ENCODE assay signal across 29 cellular contexts in the genomic region with DNA sequence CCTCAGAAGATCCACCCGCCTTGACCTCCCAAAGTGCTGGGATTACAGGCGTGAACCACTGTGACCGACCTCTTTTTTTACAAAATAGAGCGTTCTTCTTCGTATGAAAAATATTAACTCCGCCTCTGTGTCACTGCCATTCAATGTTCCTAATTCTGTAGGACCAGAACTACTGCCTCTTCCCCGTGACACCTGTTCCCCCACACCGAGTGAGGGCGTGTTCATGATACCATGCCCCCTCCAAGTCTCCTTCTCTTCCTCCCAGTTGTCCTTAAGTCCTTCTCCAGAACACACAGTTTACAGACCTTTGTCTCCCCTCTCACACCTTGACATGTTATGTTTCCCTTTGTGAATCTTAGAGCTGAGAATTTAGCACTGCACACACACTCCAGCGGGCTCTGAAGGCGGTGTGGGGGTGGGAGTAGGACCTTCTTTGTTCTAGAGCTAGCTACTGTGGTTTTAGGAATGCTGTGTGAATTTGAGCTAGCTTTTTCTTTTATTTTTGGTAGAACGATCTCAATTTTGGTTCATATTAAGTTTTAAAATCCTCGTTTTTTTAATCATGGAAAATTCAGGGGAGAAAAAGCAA.
"Had no signal": no experiment of that assay in that cellular context is flagged by ENCODE, and none has a peak within 500 bp of the region (broad histone marks: within the 10 kb centered on the region; RNA-seq: fewer than 3 reads in every experiment).

No MANE protein-coding gene starts in this region.

- H3K9me3 ChIP-seq: ascending aorta, breast epithelium, heart left ventricle had no signal

- H3K27me3 ChIP-seq: ascending aorta, breast epithelium, heart left ventricle had no signal

- ATAC-seq: activated CD4-positive, alpha-beta T cell treated with anti-CD3 and anti-CD28 coated beads for 36 hours; activated CD8-positive, alpha-beta memory T cell treated with anti-CD3 and anti-CD28 coated beads, Interleukin-2, amount 10 ng/mL, durations not matched to agents 7 days and 5 days; activated CD8-positive, alpha-beta T cell treated with anti-CD3 and anti-CD28 coated beads, Interleukin-2, amount 10 ng/mL, durations not matched to agents 7 days and 5 days; activated naive CD4-positive, alpha-beta T cell treated with anti-CD3 and anti-CD28 coated beads, Interleukin-2, amount 50 U/mL, for 72 hours; activated T-cell treated with anti-CD3 and anti-CD28 coated beads, Interleukin-2, amount 50 U/mL, for 72 hours; heart left ventricle had no signal

- DNase-seq: activated CD4-positive, alpha-beta memory T cell treated with anti-CD3 and anti-CD28 coated beads for 36 hours; activated CD4-positive, alpha-beta T cell treated with anti-CD3 and anti-CD28 coated beads for 36 hours; activated CD4-positive, alpha-beta T cell treated with anti-CD3 and anti-CD28 coated beads, Interleukin-2, amount 10 ng/mL, durations not matched to agents 24 days and 14 days; activated CD4-positive, CD25-positive, alpha-beta regulatory T cell; activated CD4-positive, CD25-positive, alpha-beta regulatory T cell treated with anti-CD3 and anti-CD28 coated beads, Interleukin-2, amount 50 U/mL, for 72 hours; activated CD8-positive, alpha-beta memory T cell treated with anti-CD3 and anti-CD28 coated beads, Interleukin-2, amount 10 ng/mL, durations not matched to agents 7 days and 5 days; activated CD8-positive, alpha-beta memory T cell treated with anti-CD3 and anti-CD28 coated beads, Interleukin-2, amount 50 U/mL, for 48 hours; activated CD8-positive, alpha-beta T cell treated with anti-CD3 and anti-CD28 coated beads, Interleukin-2, amount 10 ng/mL, durations not matched to agents 7 days and 5 days; activated gamma-delta T cell; activated naive CD4-positive, alpha-beta T cell; activated naive CD4-positive, alpha-beta T cell treated with anti-CD3 and anti-CD28 coated beads, Interleukin-2, amount 10 ng/mL, durations not matched to agents 7 days and 5 days; activated naive CD8-positive, alpha-beta T cell treated with anti-CD3 and anti-CD28 coated beads, Interleukin-2, amount 10 ng/mL, durations not matched to agents 7 days and 5 days; activated T-cell treated with anti-CD3 and anti-CD28 coated beads for 4 hours; activated T-cell treated with anti-CD3 and anti-CD28 coated beads, Interleukin-2, amount 50 U/mL, for 24 hours; activated T-cell treated with anti-CD3 and anti-CD28 coated beads, Interleukin-2, amount 50 U/mL, for 72 hours; dermis blood vessel endothelial cell; effector CD4-positive, alpha-beta T cell; foreskin fibroblast; heart left ventricle; T-helper 2 cell had no signal

- H3K36me3 ChIP-seq: ascending aorta, breast epithelium, cardiac muscle cell, heart left ventricle had no signal

- H3K4me1 ChIP-seq: ascending aorta, breast epithelium had no signal

- H3K4me3 ChIP-seq: ascending aorta, breast epithelium, cardiac muscle cell, coronary artery, heart left ventricle had no signal

- FAIRE-seq: endometrium, endothelial cell of umbilical vein, frontal cortex had no signal

- H3K27ac ChIP-seq: ascending aorta, breast epithelium, cardiac muscle cell, coronary artery, epithelial cell of prostate, heart left ventricle had no signal
